Comparison of ENCODE assay signal across 16 cellular contexts in genomic region chr13:29503041-29503837, GRCh38.
A peak's percentile ranks its signal among the peaks of the same experiment; 100 is the strongest.
DNase-seq lines count a peak whose midpoint lies in the region; ATAC-seq, FAIRE-seq and TF ChIP-seq lines count a peak whose summit lies in the region.
"Had no signal": no experiment of that assay in that cellular context is flagged by ENCODE, and none has a peak within 500 bp of the region (broad histone marks: within the 10 kb centered on the region; RNA-seq: fewer than 3 reads in every experiment).

No MANE protein-coding gene starts in this region.

- H3K27me3 ChIP-seq in AG04450 (ENCODE audit: control insufficient read depth, insufficient read depth, low read length) (peaks cover 21% of the 10 kb centered on the region), H7 (ENCODE audit: control insufficient read depth, insufficient read depth, low read length) (peaks cover 2% of the 10 kb centered on the region; the same call in 1 of the 2 replicates), endodermal cell (ENCODE audit: control insufficient read depth, insufficient read depth, low read length, poor library complexity, severe bottlenecking) (peaks cover 10% of the 10 kb centered on the region), HepG2 (ENCODE audit: control insufficient read depth in 1 of 2, insufficient read depth in 2 of 2, low read length in 2 of 2) (peaks cover 3 to 35% of the 10 kb centered on the region in 2 experiments; a peak in 2 of 5 replicates), lower lobe of right lung (ENCODE audit: low read depth) (no peaks in the 10 kb centered on the region), vagina (no peaks in the 10 kb centered on the region)

- peaks cover 20% of the 10 kb centered on the region for H3K27me3 Mint-ChIP-seq in endodermal cell (ENCODE audit: insufficient read depth)

- in situ Hi-C loops in HepG2 (cut with HindIII; ENCODE audit: extremely low pct_ligation_motif_present, low pct_unique_long_range_greater_than_20kb), result loop anchor here (10.0 kb wide), 1 partner anchor 612 kb away; no protein-coding TSS in a partner anchor

- peaks cover 6% of the 10 kb centered on the region for H3K4me1 Mint-ChIP-seq in endodermal cell

- no peak overlapping the region for H3K27ac ChIP-seq in AG04450 (ENCODE audit: low read depth, low read length)
- no peak overlapping the region for H3K27ac ChIP-seq in endodermal cell (ENCODE audit: low read depth, low read length)
- H3K27ac ChIP-seq in HepG2 (ENCODE audit: extremely low read length, insufficient read depth, low read length), result no peak overlapping the region
- no peak overlapping the region for H3K27ac ChIP-seq in lower lobe of right lung
- H3K27ac ChIP-seq in vagina, result no peak overlapping the region
- H3K27ac ChIP-seq: heart right ventricle, stomach had no signal

- peak overlapping the region; percentile 54 for H3K4me3 Mint-ChIP-seq in endodermal cell
- H3K4me3 Mint-ChIP-seq: natural killer cell had no signal

- H4K20me1 ChIP-seq in HepG2 (ENCODE audit: insufficient read depth, low read length), result peaks cover 4% of the 10 kb centered on the region; the same call in 1 of the 2 replicates

- no peak for TF ChIP-seq RAD21 in HepG2 (CRISPR knock-in tag; IDR thresholded peaks at IDR 0.05)

- TF ChIP-seq POLR2A in HepG2 (IDR thresholded peaks at IDR 0.05; ENCODE audit: insufficient read depth in 1 of 2, low read depth in 2 of 2, low read length in 2 of 2), result no peak
- TF ChIP-seq POLR2A in vagina (IDR thresholded peaks at IDR 0.05), result no peak

- no peaks in the 10 kb centered on the region; the same call in 1 of the 2 replicates for H3K9me3 ChIP-seq in AG04450 (ENCODE audit: control insufficient read depth, insufficient read depth, low read length)
- H3K9me3 ChIP-seq in endodermal cell (ENCODE audit: control insufficient read depth, low read length), result no peaks in the 10 kb centered on the region
- H3K9me3 ChIP-seq in HepG2 (ENCODE audit: low read length), result no peaks in the 10 kb centered on the region
- no peaks in the 10 kb centered on the region for H3K9me3 ChIP-seq in lower lobe of right lung
- no peaks in the 10 kb centered on the region for H3K9me3 ChIP-seq in vagina
- H3K9me3 ChIP-seq: heart right ventricle, stomach had no signal

- no peak overlapping the region for H3K9ac ChIP-seq in endodermal cell (ENCODE audit: extremely low read depth, low read length, poor library complexity, severe bottlenecking)
- H3K9ac ChIP-seq in HepG2 (ENCODE audit: insufficient read depth, low read depth, low read length), result no peak overlapping the region

- FAIRE-seq in HepG2 (lab: Jason Lieb, UNC), result no peak
- FAIRE-seq: GM12891 had no signal

- POLR2A ChIA-PET in AG04450 (lab: Yijun Ruan, JAX) (no interaction called here), HepG2 (lab: Yijun Ruan, JAX) (no interaction called here), HEK293T (lab: Yijun Ruan, JAX) (no interaction called here)

- no peak for TF ChIP-seq EP300 in HepG2 (IDR thresholded peaks at IDR 0.05; ENCODE audit: low read depth in 2 of 2, low read length in 2 of 2)
- no peak for TF ChIP-seq EP300 in HepG2 (CRISPR knock-in tag; IDR thresholded peaks at IDR 0.05; ENCODE audit: borderline replicate concordance)

- H3K36me3 Mint-ChIP-seq in endodermal cell (ENCODE audit: low read depth), result no peaks in the 10 kb centered on the region
- H3K36me3 Mint-ChIP-seq: natural killer cell had no signal

- WGBS in endodermal cell (ENCODE audit: insufficient coverage in 1 of 2, insufficient read length in 1 of 2), 2 experiments, result 56 to 73% methylated on average over 19 to 32 of the region's 32 CpGs
- WGBS in HepG2 (ENCODE audit: low lambda C conversion rate), result 38% methylated on average over 13 of the region's 32 CpGs

- no peak overlapping the region for H2AFZ ChIP-seq in HepG2 (ENCODE audit: low read length)

- peak; percentile 24 for ATAC-seq in HepG2
- ATAC-seq in lower lobe of right lung, result no peak
- ATAC-seq: heart right ventricle, natural killer cell had no signal

- H3K4me2 ChIP-seq in HepG2 (ENCODE audit: low read depth, low read length), result peak overlapping the region; percentile 57

- CTCF ChIA-PET in AG04450 (lab: Charles Lee) (interaction anchor here (0.6 to 1.5 kb wide), 5 partner anchors 31 to 612 kb away, joined by 3 to 5 read pairs (median 4); no protein-coding TSS in a partner anchor), HepG2 (lab: Yijun Ruan, JAX; ENCODE audit: low intra/inter-chr PET ratio, low total read pairs) (no interaction called here), HEK293T (lab: Yijun Ruan, JAX) (interaction anchor here (0.6 to 0.8 kb wide), 2 partner anchors 201 to 610 kb away, joined by 3 to 5 read pairs; no protein-coding TSS in a partner anchor)

- H3K36me3 ChIP-seq in H7 (replicated peaks; ENCODE audit: control insufficient read depth, insufficient read depth, low read length) (no peaks in the 10 kb centered on the region), endodermal cell (ENCODE audit: control insufficient read depth, insufficient read depth, low read length) (no peaks in the 10 kb centered on the region), HepG2 (replicated peaks in 1 of 2; ENCODE audit: control insufficient read depth in 1 of 2, insufficient read depth in 2 of 2, low read length in 2 of 2) (no peaks in the 10 kb centered on the region), lower lobe of right lung (no peaks in the 10 kb centered on the region), vagina (no peaks in the 10 kb centered on the region)
- H3K36me3 ChIP-seq: stomach had no signal

- no peaks in the 10 kb centered on the region for H3K4me1 ChIP-seq in endodermal cell (ENCODE audit: control insufficient read depth, insufficient read depth, low read length)
- H3K4me1 ChIP-seq in HepG2 (ENCODE audit: insufficient read depth, low read length), result peaks cover 11% of the 10 kb centered on the region
- no peaks in the 10 kb centered on the region for H3K4me1 ChIP-seq in lower lobe of right lung
- H3K4me1 ChIP-seq in vagina, result peaks cover 20% of the 10 kb centered on the region

- DNase-seq in AG04450 (ENCODE audit: low read depth, low spot score) (no peak), H7 (peak; percentile 95), endodermal cell (peak; percentile 90), HepG2 (ENCODE audit: low spot score) (no peak), lower lobe of right lung (no peak), vagina (ENCODE audit: extremely low spot score in 2 of 2) (no peak), HEK293T (ENCODE audit: extremely low spot score) (no peak), T-helper 1 cell (no peak)
- DNase-seq: cerebellar nuclear complex; heart right ventricle; natural killer cell; NCI-H2081; stimulated activated CD4-positive, alpha-beta T cell treated with anti-CD3 and anti-CD28 coated beads, Interleukin-1b, Interleukin-23, amount 100 ng/mL, for 48 hours; stomach; T-helper 9 cell had no signal

- no TSS peak for BruUV-seq in HepG2 (replicated peaks; lab: Mats Ljungman, UMichigan)

- H3K4me3 ChIP-seq in AG04450 (ENCODE audit: low read depth, low read length), result peak overlapping the region; percentile 22; the same call in 1 of the 2 replicates
- peak overlapping the region; percentile 27 for H3K4me3 ChIP-seq in H7 (ENCODE audit: insufficient read depth, low read depth, low read length)
- no peak overlapping the region for H3K4me3 ChIP-seq in endodermal cell (ENCODE audit: low read length)
- peak overlapping the region in 1 of 3 experiments; percentile 35; a peak in 1 of 6 replicates for H3K4me3 ChIP-seq in HepG2 (replicated peaks in 1 of 3; ENCODE audit: insufficient read depth in 1 of 3, low read depth in 2 of 3, low read length in 3 of 3)
- no peak overlapping the region for H3K4me3 ChIP-seq in lower lobe of right lung
- no peak overlapping the region for H3K4me3 ChIP-seq in vagina
- H3K4me3 ChIP-seq: heart right ventricle, stomach had no signal

- intact Hi-C loops in HepG2 (cut with micrococcal nuclease; ENCODE audit: unreplicated experiment) (loop anchor here (10.0 kb wide), 1 partner anchor 92 kb away; the partner anchor contains the start of gene SLC7A1), lower lobe of right lung (cut with DNase I) (no loop called here), vagina (cut with DNase I) (no loop called here)

- no peaks in the 10 kb centered on the region for H3K79me2 ChIP-seq in HepG2 (ENCODE audit: insufficient read depth, low read length)

- no peaks in the 10 kb centered on the region for H3K9me3 Mint-ChIP-seq in endodermal cell
- H3K9me3 Mint-ChIP-seq: natural killer cell had no signal

- TF ChIP-seq CTCF in AG04450 (IDR thresholded peaks at IDR 0.05; ENCODE audit: low read depth, low read length), result no peak
- TF ChIP-seq CTCF in endodermal cell (conservative IDR thresholded peaks at IDR 0.05), result no peak
- no peak for TF ChIP-seq CTCF in HepG2 (CRISPR knock-in tag; IDR thresholded peaks at IDR 0.05)
- no peak for TF ChIP-seq CTCF in lower lobe of right lung (IDR thresholded peaks at IDR 0.05)
- TF ChIP-seq CTCF in vagina (IDR thresholded peaks at IDR 0.05), result no peak

- H3K27ac Mint-ChIP-seq in endodermal cell, result peak overlapping the region; percentile 77
- H3K27ac Mint-ChIP-seq: natural killer cell had no signal

TF ChIP-seq in HepG2, 621 proteins besides CTCF, POLR2A, EP300 and RAD21 (continues in another document):
- no peak for TF ChIP-seq PHF5A (CRISPR knock-in tag; IDR thresholded peaks at IDR 0.05; ENCODE audit: low read depth, unreplicated experiment)
- peak; percentile 94 for TF ChIP-seq ZNF263 (CRISPR knock-in tag; IDR thresholded peaks at IDR 0.05)
- peak; percentile 50; the same call in 1 of the 2 replicates for TF ChIP-seq KDM2A (CRISPR knock-in tag; IDR thresholded peaks at IDR 0.05; ENCODE audit: borderline replicate concordance, low read depth)
- peak; percentile 53; the same call in 1 of the 2 replicates for TF ChIP-seq MAFF (IDR thresholded peaks at IDR 0.05; ENCODE audit: low read depth, low read length)
- TF ChIP-seq MAFK (conservative IDR thresholded peaks at IDR 0.05 in 1 of 2, IDR thresholded peaks at IDR 0.05 in 1 of 2; ENCODE audit: low read length in 2 of 2), result peak; percentile 67 to 79

TF ChIP-seq in HEK293T, 16 proteins besides CTCF, POLR2A, EP300 and RAD21 (continues in another document):
- TF ChIP-seq CTBP1 (IDR thresholded peaks at IDR 0.05; ENCODE audit: borderline replicate concordance) (no peak), SUZ12 (IDR thresholded peaks at IDR 0.05) (no peak), LEF1 (IDR thresholded peaks at IDR 0.05; ENCODE audit: borderline replicate concordance) (no peak), TARDBP (IDR thresholded peaks at IDR 0.05) (no peak), FOXA1 (IDR thresholded peaks at IDR 0.05) (no peak), ARNT (IDR thresholded peaks at IDR 0.05) (no peak), FOXK2 (IDR thresholded peaks at IDR 0.05) (no peak), HDGF (IDR thresholded peaks at IDR 0.05; ENCODE audit: borderline replicate concordance) (no peak), FOXM1 (IDR thresholded peaks at IDR 0.05; ENCODE audit: borderline replicate concordance) (no peak), L3MBTL2 (conservative IDR thresholded peaks at IDR 0.05) (no peak), SP1 (IDR thresholded peaks at IDR 0.05) (no peak), BHLHE40 (IDR thresholded peaks at IDR 0.05; ENCODE audit: borderline replicate concordance) (no peak)

Comparison
In these comparisons a context has a peak if more than half of its experiments do, and no peak if none do; other contexts are left out.
1. DNase-seq: peak in H7 (single experiment) and endodermal cell (single experiment); none in AG04450 (single experiment), HepG2 (single experiment), lower lobe of right lung (single experiment), vagina (0 of 2), HEK293T (single experiment) and T-helper 1 cell (0 of 5).
2. H3K4me3 ChIP-seq: peak in AG04450 (single experiment) and H7 (single experiment); none in endodermal cell (single experiment), lower lobe of right lung (single experiment) and vagina (0 of 2).